In genomic region chr19:41621654-41622053, GRCh38 we compare ENCODE assay signal across 1 cellular context.
TF ChIP-seq lines count a peak whose summit lies in the region.

No MANE protein-coding gene starts in this region.

TF ChIP-seq in GM23338, 12 proteins besides CTCF, POLR2A, EP300 and RAD21 (continued from another document):
- TF ChIP-seq REST (IDR thresholded peaks at IDR 0.05; ENCODE audit: unreplicated experiment) = no peak
- no peak for TF ChIP-seq EZH2phosphoT487 (IDR thresholded peaks at IDR 0.05; ENCODE audit: unreplicated experiment)
- no peak for TF ChIP-seq ZNF462 (CRISPR knock-in tag; IDR thresholded peaks at IDR 0.05)
- TF ChIP-seq JUNB (IDR thresholded peaks at IDR 0.05; ENCODE audit: unreplicated experiment) = no peak
- no peak for TF ChIP-seq ZNF331 (CRISPR knock-in tag; IDR thresholded peaks at IDR 0.05; ENCODE audit: low read depth)
- TF ChIP-seq POLR2AphosphoS5 (IDR thresholded peaks at IDR 0.05; ENCODE audit: low read depth) = no peak
- no peak for TF ChIP-seq EZH2 (IDR thresholded peaks at IDR 0.05; ENCODE audit: low read depth, unreplicated experiment)
- no peak for TF ChIP-seq STAT1 (IDR thresholded peaks at IDR 0.05; ENCODE audit: unreplicated experiment)
- no peak for TF ChIP-seq ZNF114 (CRISPR knock-in tag; IDR thresholded peaks at IDR 0.05)
- no peak for TF ChIP-seq NANOG (IDR thresholded peaks at IDR 0.05; ENCODE audit: borderline replicate concordance)
- TF ChIP-seq ETS1 (IDR thresholded peaks at IDR 0.05) = no peak
